Comparison of ENCODE assay signal across 25 cellular contexts in the genomic region with DNA sequence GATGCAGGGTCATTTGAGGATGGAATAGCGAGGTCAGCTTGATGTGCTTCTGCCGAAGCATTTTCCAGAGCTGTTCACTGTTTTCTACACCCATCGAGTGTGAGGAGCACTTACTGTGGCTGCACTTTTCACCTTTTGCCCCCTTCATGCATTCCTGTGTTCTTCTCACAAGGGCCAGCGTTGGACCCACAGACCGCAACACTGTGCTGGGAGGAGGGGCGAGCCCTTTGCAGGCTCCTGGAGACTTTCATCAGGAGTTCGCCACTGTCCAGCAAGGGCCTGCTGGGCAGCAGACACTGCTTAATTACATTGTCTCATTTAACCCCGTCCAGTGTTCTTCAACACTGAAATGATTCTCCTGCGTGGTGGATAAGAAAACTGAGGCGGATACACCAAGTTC. TPM values are rescaled to one million over a fixed set of nuclear protein-coding genes. Genes with fewer than 3 reads are reported as not detected.
"Had no signal": no experiment of that assay in that cellular context is flagged by ENCODE, and none has a peak within 500 bp of the region (broad histone marks: within the 10 kb centered on the region; RNA-seq: fewer than 3 reads in every experiment).

No MANE protein-coding gene starts in this region.

- H3K36me3 Mint-ChIP-seq: stimulated activated memory B cell treated with anti-CD40 and anti-IgM and Interleukin-4, amounts not matched to agents 10 μg/mL and 1 μg/mL and 100 μg/mL, for 72 hours had no signal

- H3K27ac ChIP-seq: dorsolateral prefrontal cortex, epithelial cell of prostate, gastrocnemius medialis, ovary, psoas muscle, skin epidermis, spleen, thoracic aorta, tibial nerve, upper lobe of left lung had no signal

- H3K36me3 ChIP-seq: gastrocnemius medialis, ovary, spleen, thoracic aorta, tibial nerve, upper lobe of left lung had no signal

- H3K4me1 Mint-ChIP-seq: naive thymus-derived CD8-positive, alpha-beta T cell; stimulated activated memory B cell treated with anti-CD40 and anti-IgM and Interleukin-4, amounts not matched to agents 10 μg/mL and 1 μg/mL and 100 μg/mL, for 72 hours had no signal

- H3K4me3 ChIP-seq: dorsolateral prefrontal cortex, gastrocnemius medialis, ovary, psoas muscle, skin epidermis, spleen, thoracic aorta, tibial nerve, upper lobe of left lung had no signal

- H3K27ac Mint-ChIP-seq: naive thymus-derived CD8-positive, alpha-beta T cell; nephron progenitor cell; stimulated activated memory B cell treated with anti-CD40 and anti-IgM and Interleukin-4, amounts not matched to agents 10 μg/mL and 1 μg/mL and 100 μg/mL, for 72 hours; stimulated activated naive CD8-positive, alpha-beta T cell treated with anti-CD3 and anti-CD28 coated beads, Interleukin-15, Interleukin-2, amounts not matched to agents 100 ng/mL and 50 ng/mL, for 24 hours had no signal

- H3K9me3 ChIP-seq: gastrocnemius medialis, ovary, psoas muscle, thoracic aorta, upper lobe of left lung had no signal

- H3K27me3 ChIP-seq: ovary, upper lobe of left lung had no signal

- H3K4me1 ChIP-seq: gastrocnemius medialis, psoas muscle had no signal

- DNase-seq: dorsolateral prefrontal cortex; effector CD4-positive, alpha-beta T cell; foreskin fibroblast; gastrocnemius medialis; kidney; mammary epithelial cell; mesendoderm; naive thymus-derived CD8-positive, alpha-beta T cell; nephron progenitor cell; occipital lobe; ovary; psoas muscle; right cardiac atrium; spleen; stimulated activated CD4-positive, alpha-beta T cell treated with anti-CD3 and anti-CD28 coated beads, Interleukin-4, amount 100 ng/mL, for 4 hours; upper lobe of left lung had no signal

- H3K4me3 Mint-ChIP-seq: naive thymus-derived CD8-positive, alpha-beta T cell; nephron progenitor cell; stimulated activated memory B cell treated with anti-CD40 and anti-IgM and Interleukin-4, amounts not matched to agents 10 μg/mL and 1 μg/mL and 100 μg/mL, for 72 hours; stimulated activated naive CD8-positive, alpha-beta T cell treated with anti-CD3 and anti-CD28 coated beads, Interleukin-15, Interleukin-2, amounts not matched to agents 100 ng/mL and 50 ng/mL, for 24 hours had no signal

- FAIRE-seq: kidney, urothelium cell line had no signal

- ATAC-seq: esophagus mucosa; gastrocnemius medialis; left lobe of liver; naive thymus-derived CD8-positive, alpha-beta T cell; psoas muscle; right cardiac atrium; stimulated activated memory B cell treated with anti-CD40 and anti-IgM and Interleukin-4, amounts not matched to agents 10 μg/mL and 1 μg/mL and 100 μg/mL, for 72 hours had no signal

RNA-seq across cellular contexts. Expression of a gene that starts 29.9 kb away (rescaled TPM):
- total RNA-seq: naive thymus-derived CD8-positive, alpha-beta T cell had no signal
